Comparison of ENCODE assay signal across 8 cellular contexts in the genomic region with DNA sequence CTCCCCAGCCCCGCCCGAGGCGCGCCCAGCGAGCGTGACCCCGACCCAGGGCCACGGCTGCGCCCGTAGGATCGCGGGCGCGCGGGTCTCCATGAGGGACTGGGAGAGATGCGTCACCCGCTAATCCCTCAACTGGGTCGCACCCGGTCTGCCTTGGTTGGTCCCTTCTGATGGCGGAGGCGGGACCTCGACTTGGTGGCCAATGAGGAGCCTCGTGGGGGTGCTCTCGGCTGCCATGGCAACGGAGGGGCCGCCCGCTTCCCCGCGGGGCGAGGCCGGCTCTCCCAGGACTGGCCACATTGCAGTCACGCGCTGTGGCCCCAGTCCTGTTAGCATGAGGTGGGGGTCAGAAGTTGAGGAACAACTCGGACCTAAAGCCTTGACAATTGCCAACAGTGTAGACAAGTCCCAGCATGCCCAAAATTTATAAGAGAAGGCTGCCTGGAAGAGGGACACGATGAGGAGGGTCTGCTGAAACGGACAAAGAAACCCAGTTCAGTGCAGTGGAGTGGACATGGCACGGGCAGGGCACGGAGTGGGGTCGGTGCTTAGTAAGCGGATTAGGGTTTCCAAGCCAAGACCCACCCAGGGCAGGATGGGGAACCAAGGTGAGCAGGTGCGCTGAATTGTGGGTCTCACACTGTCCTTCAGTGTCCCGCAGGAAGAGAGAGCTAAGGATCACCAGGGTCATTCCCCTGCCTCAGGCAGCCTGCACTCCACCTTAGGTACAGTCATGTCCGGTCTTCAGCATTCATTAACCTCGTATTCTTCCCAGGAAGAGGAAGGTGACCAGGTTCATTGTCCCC. TPM values are rescaled to one million over a fixed set of nuclear protein-coding genes. Genes with fewer than 3 reads are reported as not detected.
DNase-seq lines count a peak whose midpoint lies in the region; ATAC-seq and TF ChIP-seq lines count a peak whose summit lies in the region.

No MANE protein-coding gene starts in this region.

- H3K27ac ChIP-seq in MM.1S (ENCODE audit: low read length): peak overlapping the region; percentile 96
- H3K27ac ChIP-seq in ovary: peak overlapping the region; percentile 92 to 95
- peak overlapping the region; percentile 87 to 90 for H3K27ac ChIP-seq in tibial artery

- TF ChIP-seq CTCF in MM.1S (IDR thresholded peaks at IDR 0.05; ENCODE audit: low read length) (no peak), ovary (IDR thresholded peaks at IDR 0.05) (no peak), tibial artery (IDR thresholded peaks at IDR 0.05) (no peak)

- no peaks in the 10 kb centered on the region for H3K27me3 ChIP-seq in HAP-1 (ENCODE audit: low read depth)
- H3K27me3 ChIP-seq in MM.1S (replicated peaks; ENCODE audit: insufficient read depth, low read length): no peaks in the 10 kb centered on the region
- H3K27me3 ChIP-seq in ovary: no peaks in the 10 kb centered on the region
- no peaks in the 10 kb centered on the region for H3K27me3 ChIP-seq in tibial artery

- H3K9ac ChIP-seq in MM.1S (ENCODE audit: low read length): peak overlapping the region; percentile 98

- TF ChIP-seq EP300 in ovary (IDR thresholded peaks at IDR 0.05): no peak

- peaks cover 18% of the 10 kb centered on the region for H3F3A ChIP-seq in MM.1S (ENCODE audit: insufficient read depth, low read length)

- H2AFZ ChIP-seq in MM.1S (ENCODE audit: low read length): peak overlapping the region; percentile 59

- in situ Hi-C loops in HAP-1 (cut with MboI; ENCODE audit: low sequenced_read_pairs) (no loop called here), SK-MEL-5 (cut with HindIII; ENCODE audit: low pct_unique_long_range_greater_than_20kb, low sequenced_read_pairs) (no loop called here)

- H3K4me3 Mint-ChIP-seq in activated naive CD8-positive, alpha-beta T cell: peak overlapping the region; percentile 89

- TF ChIP-seq POLR2A in ovary (IDR thresholded peaks at IDR 0.05): peak; percentile 89

- peak; percentile 97 for ATAC-seq in Right ventricle myocardium inferior

- H3K79me2 ChIP-seq in MM.1S (ENCODE audit: low read length): no peaks in the 10 kb centered on the region

- intact Hi-C loops in Right ventricle myocardium inferior (cut with DNase I) (loop anchor here (2.0 kb wide), 2 partner anchors 21 to 23 kb away; no protein-coding TSS in a partner anchor), ovary (cut with DNase I) (no loop called here), tibial artery (cut with DNase I; ENCODE audit: low total_unique reads) (no loop called here)

- no peaks in the 10 kb centered on the region for H4K20me1 ChIP-seq in MM.1S (ENCODE audit: insufficient read depth, low read length)

- H3K4me1 ChIP-seq in HAP-1 (peaks cover 18% of the 10 kb centered on the region), MM.1S (ENCODE audit: low read length) (peaks cover 8% of the 10 kb centered on the region), ovary (ENCODE audit: insufficient read depth) (peaks cover 4% of the 10 kb centered on the region), tibial artery (peaks cover 0 to 16% (median 6%) of the 10 kb centered on the region in 4 donors)

- no peaks in the 10 kb centered on the region for H3K36me3 Mint-ChIP-seq in activated naive CD8-positive, alpha-beta T cell

- H3K27me3 Mint-ChIP-seq in activated naive CD8-positive, alpha-beta T cell: no peaks in the 10 kb centered on the region

- no peaks in the 10 kb centered on the region for H3K9me2 ChIP-seq in MM.1S (replicated peaks; ENCODE audit: insufficient read depth, low read length)

- peak overlapping the region; percentile 54 for H3K27ac Mint-ChIP-seq in activated naive CD8-positive, alpha-beta T cell

- no peaks in the 10 kb centered on the region for H3K9me3 Mint-ChIP-seq in activated naive CD8-positive, alpha-beta T cell (ENCODE audit: low read depth)

- H3K9me3 ChIP-seq in HAP-1 (no peaks in the 10 kb centered on the region), MM.1S (replicated peaks; ENCODE audit: insufficient read depth, low read length) (no peaks in the 10 kb centered on the region), ovary (no peaks in the 10 kb centered on the region), tibial artery (no peaks in the 10 kb centered on the region)

- peaks cover 55% of the 10 kb centered on the region for H3K4me1 Mint-ChIP-seq in activated naive CD8-positive, alpha-beta T cell (ENCODE audit: low read depth)

- H3K4me3 ChIP-seq in HAP-1 (peak overlapping the region; percentile 42), MM.1S (ENCODE audit: low read length) (peak overlapping the region; percentile 71), ovary (peak overlapping the region; percentile 48), tibial artery (peak overlapping the region; percentile 69 to 74)

- H3K4me2 ChIP-seq in MM.1S (ENCODE audit: low read depth, low read length): peak overlapping the region; percentile 95

- DNase-seq in GDM1 (lab: John Stamatoyannopoulos, UW) (peak; percentile 94), HAP-1 (ENCODE audit: low spot score in 2 of 2) (peak; percentile 94 to 99), MM.1S (peak; percentile 98), SK-MEL-5 (ENCODE audit: low read depth, low spot score) (peak; percentile 97), Right ventricle myocardium inferior (ENCODE audit: missing footprints) (peak; percentile 98), ovary (peak; percentile 98 to 99 (median 98)), tibial artery (peak; percentile 99)

- H3K36me3 ChIP-seq in HAP-1 (replicated peaks) (no peaks in the 10 kb centered on the region; the same call in 1 of the 2 replicates), MM.1S (replicated peaks; ENCODE audit: insufficient read depth, low read length) (no peaks in the 10 kb centered on the region), ovary (no peaks in the 10 kb centered on the region), tibial artery (no peaks in the 10 kb centered on the region)

- WGBS in ovary, 3 donors: 15 to 19% (median 15%) methylated on average over 38 to 44 of the region's 44 CpGs

RNA-seq across cellular contexts. Expression of a gene that starts 24.4 kb away (rescaled TPM):
- 192 and 197 TPM in 2 replicates for total RNA-seq in SK-MEL-5 (2014; rRNA removed; shearing (Covaris generic))
- 186 and 211 TPM in 2 replicates for polyA plus RNA-seq in SK-MEL-5 (2015; cell fraction: cytosol; rRNA removed)
- polyA plus RNA-seq in SK-MEL-5 (2015; cell fraction: nucleus; rRNA removed): 215 and 235 TPM in 2 replicates
- total RNA-seq in Right ventricle myocardium inferior (71.4 TPM), ovary (1,000 to 10,000 TPM in 2 of 7 donors, 100 to 1,000 TPM in 5; 229 to 1,952 (median 524) TPM)
- polyA plus RNA-seq in ovary: 100 to 1,000 TPM in 1 of 2 donors, 10 to 100 TPM in 1; 46.6 to 529 TPM

RNA-seq across cellular contexts. Expression of a gene that starts 56.5 kb away (rescaled TPM):
- total RNA-seq in SK-MEL-5 (2014; rRNA removed; shearing (Covaris generic)): 30.2 and 32.0 TPM in 2 replicates
- polyA plus RNA-seq in SK-MEL-5 (2015; cell fraction: cytosol; rRNA removed): 28.5 and 30.8 TPM in 2 replicates
- 16.8 and 26.4 TPM in 2 replicates for polyA plus RNA-seq in SK-MEL-5 (2015; cell fraction: nucleus; rRNA removed)
- 25.6 TPM for total RNA-seq in Right ventricle myocardium inferior
- 10 to 100 TPM; 27.6 to 46.4 (median 33.1) TPM for total RNA-seq in ovary
- polyA plus RNA-seq in ovary: 10 to 100 TPM; 27.5 to 32.0 TPM

Comparison
In these comparisons a context has a peak if more than half of its experiments do, and no peak if none do; other contexts are left out.
1. Peak in every context shown above with its lines: DNase-seq, ATAC-seq, H3K4me3 ChIP-seq and H3K27ac ChIP-seq.